Comparison of ENCODE assay signal across 2 cellular contexts in the genomic region with DNA sequence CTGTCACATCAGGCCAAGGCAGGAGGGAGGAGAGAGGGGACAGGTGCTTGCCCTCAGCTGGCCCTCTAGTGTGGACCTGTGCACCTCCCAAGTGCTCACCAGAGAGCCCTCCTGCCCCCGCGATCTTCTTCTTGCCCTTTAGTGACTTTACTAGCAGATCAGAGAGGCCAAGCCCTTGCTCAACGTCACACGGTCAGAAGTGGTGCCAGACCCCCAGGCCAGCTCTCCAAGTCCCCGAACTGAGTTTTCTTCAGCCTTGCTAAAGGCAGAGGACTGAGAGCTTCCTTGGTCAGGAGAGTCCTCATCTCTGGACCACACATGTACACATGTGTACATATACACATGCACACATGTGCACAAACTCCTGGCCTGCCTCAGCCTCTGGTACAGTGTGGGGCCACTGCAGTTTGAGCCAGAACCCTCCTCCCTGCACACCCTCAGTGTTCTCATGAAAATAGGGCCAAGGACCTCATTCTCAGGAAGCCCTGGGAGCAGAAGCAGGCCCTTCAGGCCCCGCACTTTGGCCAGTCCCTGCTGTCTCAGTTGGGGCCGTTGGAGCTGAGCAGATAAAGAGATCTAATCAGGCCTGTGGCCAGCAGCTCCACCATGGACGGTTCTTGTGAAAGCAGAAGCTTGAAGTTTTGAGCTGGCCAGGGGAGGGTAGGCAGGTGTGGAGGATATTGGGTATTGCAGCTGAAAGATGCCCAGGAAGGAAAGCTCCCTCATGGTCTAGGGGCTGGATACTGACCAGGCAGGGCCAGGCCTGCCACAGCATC.
A peak's percentile ranks its signal among the peaks of the same experiment; 100 is the strongest.
TF ChIP-seq lines count a peak whose summit lies in the region.

No MANE protein-coding gene starts in this region.

TF ChIP-seq in GM23338, 12 proteins besides CTCF, POLR2A, EP300 and RAD21 (continues in another document):
- TF ChIP-seq CREB1 (CRISPR knock-in tag; IDR thresholded peaks at IDR 0.05; ENCODE audit: low read depth): no peak
- no peak for TF ChIP-seq JUNB (IDR thresholded peaks at IDR 0.05; ENCODE audit: unreplicated experiment)
- TF ChIP-seq, protein P1, sequence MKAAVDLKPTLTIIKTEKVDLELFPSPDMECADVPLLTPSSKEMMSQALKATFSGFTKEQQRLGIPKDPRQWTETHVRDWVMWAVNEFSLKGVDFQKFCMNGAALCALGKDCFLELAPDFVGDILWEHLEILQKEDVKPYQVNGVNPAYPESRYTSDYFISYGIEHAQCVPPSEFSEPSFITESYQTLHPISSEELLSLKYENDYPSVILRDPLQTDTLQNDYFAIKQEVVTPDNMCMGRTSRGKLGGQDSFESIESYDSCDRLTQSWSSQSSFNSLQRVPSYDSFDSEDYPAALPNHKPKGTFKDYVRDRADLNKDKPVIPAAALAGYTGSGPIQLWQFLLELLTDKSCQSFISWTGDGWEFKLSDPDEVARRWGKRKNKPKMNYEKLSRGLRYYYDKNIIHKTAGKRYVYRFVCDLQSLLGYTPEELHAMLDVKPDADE (IDR thresholded peaks at IDR 0.05): no peak
- TF ChIP-seq, protein P2, sequence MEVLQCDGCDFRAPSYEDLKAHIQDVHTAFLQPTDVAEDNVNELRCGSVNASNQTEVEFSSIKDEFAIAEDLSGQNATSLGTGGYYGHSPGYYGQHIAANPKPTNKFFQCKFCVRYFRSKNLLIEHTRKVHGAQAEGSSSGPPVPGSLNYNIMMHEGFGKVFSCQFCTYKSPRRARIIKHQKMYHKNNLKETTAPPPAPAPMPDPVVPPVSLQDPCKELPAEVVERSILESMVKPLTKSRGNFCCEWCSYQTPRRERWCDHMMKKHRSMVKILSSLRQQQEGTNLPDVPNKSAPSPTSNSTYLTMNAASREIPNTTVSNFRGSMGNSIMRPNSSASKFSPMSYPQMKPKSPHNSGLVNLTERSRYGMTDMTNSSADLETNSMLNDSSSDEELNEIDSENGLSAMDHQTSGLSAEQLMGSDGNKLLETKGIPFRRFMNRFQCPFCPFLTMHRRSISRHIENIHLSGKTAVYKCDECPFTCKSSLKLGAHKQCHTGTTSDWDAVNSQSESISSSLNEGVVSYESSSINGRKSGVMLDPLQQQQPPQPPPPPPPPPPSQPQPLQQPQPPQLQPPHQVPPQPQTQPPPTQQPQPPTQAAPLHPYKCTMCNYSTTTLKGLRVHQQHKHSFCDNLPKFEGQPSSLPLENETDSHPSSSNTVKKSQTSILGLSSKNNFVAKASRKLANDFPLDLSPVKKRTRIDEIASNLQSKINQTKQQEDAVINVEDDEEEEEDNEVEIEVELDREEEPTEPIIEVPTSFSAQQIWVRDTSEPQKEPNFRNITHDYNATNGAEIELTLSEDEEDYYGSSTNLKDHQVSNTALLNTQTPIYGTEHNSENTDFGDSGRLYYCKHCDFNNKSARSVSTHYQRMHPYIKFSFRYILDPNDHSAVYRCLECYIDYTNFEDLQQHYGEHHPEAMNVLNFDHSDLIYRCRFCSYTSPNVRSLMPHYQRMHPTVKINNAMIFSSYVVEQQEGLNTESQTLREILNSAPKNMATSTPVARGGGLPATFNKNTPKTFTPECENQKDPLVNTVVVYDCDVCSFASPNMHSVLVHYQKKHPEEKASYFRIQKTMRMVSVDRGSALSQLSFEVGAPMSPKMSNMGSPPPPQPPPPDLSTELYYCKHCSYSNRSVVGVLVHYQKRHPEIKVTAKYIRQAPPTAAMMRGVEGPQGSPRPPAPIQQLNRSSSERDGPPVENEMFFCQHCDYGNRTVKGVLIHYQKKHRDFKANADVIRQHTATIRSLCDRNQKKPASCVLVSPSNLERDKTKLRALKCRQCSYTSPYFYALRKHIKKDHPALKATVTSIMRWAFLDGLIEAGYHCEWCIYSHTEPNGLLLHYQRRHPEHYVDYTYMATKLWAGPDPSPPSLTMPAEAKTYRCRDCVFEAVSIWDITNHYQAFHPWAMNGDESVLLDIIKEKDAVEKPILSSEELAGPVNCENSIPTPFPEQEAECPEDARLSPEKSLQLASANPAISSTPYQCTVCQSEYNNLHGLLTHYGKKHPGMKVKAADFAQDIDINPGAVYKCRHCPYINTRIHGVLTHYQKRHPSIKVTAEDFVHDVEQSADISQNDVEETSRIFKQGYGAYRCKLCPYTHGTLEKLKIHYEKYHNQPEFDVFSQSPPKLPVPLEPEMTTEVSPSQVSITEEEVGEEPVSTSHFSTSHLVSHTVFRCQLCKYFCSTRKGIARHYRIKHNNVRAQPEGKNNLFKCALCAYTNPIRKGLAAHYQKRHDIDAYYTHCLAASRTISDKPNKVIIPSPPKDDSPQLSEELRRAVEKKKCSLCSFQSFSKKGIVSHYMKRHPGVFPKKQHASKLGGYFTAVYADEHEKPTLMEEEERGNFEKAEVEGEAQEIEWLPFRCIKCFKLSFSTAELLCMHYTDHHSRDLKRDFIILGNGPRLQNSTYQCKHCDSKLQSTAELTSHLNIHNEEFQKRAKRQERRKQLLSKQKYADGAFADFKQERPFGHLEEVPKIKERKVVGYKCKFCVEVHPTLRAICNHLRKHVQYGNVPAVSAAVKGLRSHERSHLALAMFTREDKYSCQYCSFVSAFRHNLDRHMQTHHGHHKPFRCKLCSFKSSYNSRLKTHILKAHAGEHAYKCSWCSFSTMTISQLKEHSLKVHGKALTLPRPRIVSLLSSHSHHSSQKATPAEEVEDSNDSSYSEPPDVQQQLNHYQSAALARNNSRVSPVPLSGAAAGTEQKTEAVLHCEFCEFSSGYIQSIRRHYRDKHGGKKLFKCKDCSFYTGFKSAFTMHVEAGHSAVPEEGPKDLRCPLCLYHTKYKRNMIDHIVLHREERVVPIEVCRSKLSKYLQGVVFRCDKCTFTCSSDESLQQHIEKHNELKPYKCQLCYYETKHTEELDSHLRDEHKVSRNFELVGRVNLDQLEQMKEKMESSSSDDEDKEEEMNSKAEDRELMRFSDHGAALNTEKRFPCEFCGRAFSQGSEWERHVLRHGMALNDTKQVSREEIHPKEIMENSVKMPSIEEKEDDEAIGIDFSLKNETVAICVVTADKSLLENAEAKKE (CRISPR knock-in tag; IDR thresholded peaks at IDR 0.05): no peak
- TF ChIP-seq, protein P3, sequence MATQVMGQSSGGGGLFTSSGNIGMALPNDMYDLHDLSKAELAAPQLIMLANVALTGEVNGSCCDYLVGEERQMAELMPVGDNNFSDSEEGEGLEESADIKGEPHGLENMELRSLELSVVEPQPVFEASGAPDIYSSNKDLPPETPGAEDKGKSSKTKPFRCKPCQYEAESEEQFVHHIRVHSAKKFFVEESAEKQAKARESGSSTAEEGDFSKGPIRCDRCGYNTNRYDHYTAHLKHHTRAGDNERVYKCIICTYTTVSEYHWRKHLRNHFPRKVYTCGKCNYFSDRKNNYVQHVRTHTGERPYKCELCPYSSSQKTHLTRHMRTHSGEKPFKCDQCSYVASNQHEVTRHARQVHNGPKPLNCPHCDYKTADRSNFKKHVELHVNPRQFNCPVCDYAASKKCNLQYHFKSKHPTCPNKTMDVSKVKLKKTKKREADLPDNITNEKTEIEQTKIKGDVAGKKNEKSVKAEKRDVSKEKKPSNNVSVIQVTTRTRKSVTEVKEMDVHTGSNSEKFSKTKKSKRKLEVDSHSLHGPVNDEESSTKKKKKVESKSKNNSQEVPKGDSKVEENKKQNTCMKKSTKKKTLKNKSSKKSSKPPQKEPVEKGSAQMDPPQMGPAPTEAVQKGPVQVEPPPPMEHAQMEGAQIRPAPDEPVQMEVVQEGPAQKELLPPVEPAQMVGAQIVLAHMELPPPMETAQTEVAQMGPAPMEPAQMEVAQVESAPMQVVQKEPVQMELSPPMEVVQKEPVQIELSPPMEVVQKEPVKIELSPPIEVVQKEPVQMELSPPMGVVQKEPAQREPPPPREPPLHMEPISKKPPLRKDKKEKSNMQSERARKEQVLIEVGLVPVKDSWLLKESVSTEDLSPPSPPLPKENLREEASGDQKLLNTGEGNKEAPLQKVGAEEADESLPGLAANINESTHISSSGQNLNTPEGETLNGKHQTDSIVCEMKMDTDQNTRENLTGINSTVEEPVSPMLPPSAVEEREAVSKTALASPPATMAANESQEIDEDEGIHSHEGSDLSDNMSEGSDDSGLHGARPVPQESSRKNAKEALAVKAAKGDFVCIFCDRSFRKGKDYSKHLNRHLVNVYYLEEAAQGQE (IDR thresholded peaks at IDR 0.05; ENCODE audit: unreplicated experiment): no peak
- TF ChIP-seq EZH2phosphoT487 (IDR thresholded peaks at IDR 0.05; ENCODE audit: unreplicated experiment): no peak
- TF ChIP-seq STAT1 (IDR thresholded peaks at IDR 0.05; ENCODE audit: unreplicated experiment): no peak

TF ChIP-seq in K562, 482 proteins besides CTCF, POLR2A, EP300 and RAD21 (continues in another document):
- TF ChIP-seq ZNF644 (tag; IDR thresholded peaks at IDR 0.05; ENCODE audit: low read depth) (peak; percentile 80), RFX5 (IDR thresholded peaks at IDR 0.05; ENCODE audit: low read depth, low read length) (no peak), ZNF551 (CRISPR knock-in tag; IDR thresholded peaks at IDR 0.05) (no peak), PPARD (CRISPR knock-in tag; IDR thresholded peaks at IDR 0.05) (no peak), TEAD2 (tag; IDR thresholded peaks at IDR 0.05) (no peak), HMG20A (CRISPR knock-in tag; conservative IDR thresholded peaks at IDR 0.05) (no peak), ERF (CRISPR knock-in tag; IDR thresholded peaks at IDR 0.05) (0 out of 2 replicates have a peak, but pooled peaks have one; percentile 34), SETDB1 (IDR thresholded peaks at IDR 0.05; ENCODE audit: low read length) (no peak), ZNF174 (CRISPR knock-in tag; IDR thresholded peaks at IDR 0.05) (no peak), RBM15 (IDR thresholded peaks at IDR 0.05; ENCODE audit: insufficient read depth, low read length) (no peak), ZEB2 (IDR thresholded peaks at IDR 0.05) (no peak), ZNF274 (IDR thresholded peaks at IDR 0.05; ENCODE audit: borderline replicate concordance, low read depth, low read length) (no peak), RBM39 (optimal IDR thresholded peaks at IDR 0.05; ENCODE audit: low read depth, low read length) (peak; percentile 42), KDM5B (IDR thresholded peaks at IDR 0.05; ENCODE audit: insufficient replicate concordance, low read depth, low read length) (no peak), MEF2D (tag; conservative IDR thresholded peaks at IDR 0.05; ENCODE audit: low read depth) (no peak), RBM34 (IDR thresholded peaks at IDR 0.05; ENCODE audit: borderline replicate concordance, insufficient read depth, low read length) (no peak), MAZ (CRISPR knock-in tag; conservative IDR thresholded peaks at IDR 0.05 in 1 of 2, IDR thresholded peaks at IDR 0.05 in 1 of 2) (peak; percentile 45 to 67; a peak in 3 of 4 replicates), NR2F6 (CRISPR knock-in tag; IDR thresholded peaks at IDR 0.05) (no peak), EP400 (IDR thresholded peaks at IDR 0.05) (no peak), SAFB2 (IDR thresholded peaks at IDR 0.05; ENCODE audit: borderline replicate concordance, low read depth, low read length, severe bottlenecking) (no peak), ZNF584 (CRISPR knock-in tag; IDR thresholded peaks at IDR 0.05; ENCODE audit: low read depth) (no peak), PHB (CRISPR knock-in tag; IDR thresholded peaks at IDR 0.05) (no peak), BACH1 (tag; IDR thresholded peaks at IDR 0.05) (0 out of 2 replicates have a peak, but pooled peaks have one; percentile 36), ZNF408 (CRISPR knock-in tag; IDR thresholded peaks at IDR 0.05; ENCODE audit: low read depth) (no peak), RFX7 (CRISPR knock-in tag; IDR thresholded peaks at IDR 0.05) (no peak), ZNF121 (CRISPR knock-in tag; conservative IDR thresholded peaks at IDR 0.05) (no peak)
- TF ChIP-seq, protein P4, sequence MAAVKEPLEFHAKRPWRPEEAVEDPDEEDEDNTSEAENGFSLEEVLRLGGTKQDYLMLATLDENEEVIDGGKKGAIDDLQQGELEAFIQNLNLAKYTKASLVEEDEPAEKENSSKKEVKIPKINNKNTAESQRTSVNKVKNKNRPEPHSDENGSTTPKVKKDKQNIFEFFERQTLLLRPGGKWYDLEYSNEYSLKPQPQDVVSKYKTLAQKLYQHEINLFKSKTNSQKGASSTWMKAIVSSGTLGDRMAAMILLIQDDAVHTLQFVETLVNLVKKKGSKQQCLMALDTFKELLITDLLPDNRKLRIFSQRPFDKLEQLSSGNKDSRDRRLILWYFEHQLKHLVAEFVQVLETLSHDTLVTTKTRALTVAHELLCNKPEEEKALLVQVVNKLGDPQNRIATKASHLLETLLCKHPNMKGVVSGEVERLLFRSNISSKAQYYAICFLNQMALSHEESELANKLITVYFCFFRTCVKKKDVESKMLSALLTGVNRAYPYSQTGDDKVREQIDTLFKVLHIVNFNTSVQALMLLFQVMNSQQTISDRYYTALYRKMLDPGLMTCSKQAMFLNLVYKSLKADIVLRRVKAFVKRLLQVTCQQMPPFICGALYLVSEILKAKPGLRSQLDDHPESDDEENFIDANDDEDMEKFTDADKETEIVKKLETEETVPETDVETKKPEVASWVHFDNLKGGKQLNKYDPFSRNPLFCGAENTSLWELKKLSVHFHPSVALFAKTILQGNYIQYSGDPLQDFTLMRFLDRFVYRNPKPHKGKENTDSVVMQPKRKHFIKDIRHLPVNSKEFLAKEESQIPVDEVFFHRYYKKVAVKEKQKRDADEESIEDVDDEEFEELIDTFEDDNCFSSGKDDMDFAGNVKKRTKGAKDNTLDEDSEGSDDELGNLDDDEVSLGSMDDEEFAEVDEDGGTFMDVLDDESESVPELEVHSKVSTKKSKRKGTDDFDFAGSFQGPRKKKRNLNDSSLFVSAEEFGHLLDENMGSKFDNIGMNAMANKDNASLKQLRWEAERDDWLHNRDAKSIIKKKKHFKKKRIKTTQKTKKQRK (IDR thresholded peaks at IDR 0.05; ENCODE audit: borderline replicate concordance, low read depth, low read length): no peak
- TF ChIP-seq, protein P5, sequence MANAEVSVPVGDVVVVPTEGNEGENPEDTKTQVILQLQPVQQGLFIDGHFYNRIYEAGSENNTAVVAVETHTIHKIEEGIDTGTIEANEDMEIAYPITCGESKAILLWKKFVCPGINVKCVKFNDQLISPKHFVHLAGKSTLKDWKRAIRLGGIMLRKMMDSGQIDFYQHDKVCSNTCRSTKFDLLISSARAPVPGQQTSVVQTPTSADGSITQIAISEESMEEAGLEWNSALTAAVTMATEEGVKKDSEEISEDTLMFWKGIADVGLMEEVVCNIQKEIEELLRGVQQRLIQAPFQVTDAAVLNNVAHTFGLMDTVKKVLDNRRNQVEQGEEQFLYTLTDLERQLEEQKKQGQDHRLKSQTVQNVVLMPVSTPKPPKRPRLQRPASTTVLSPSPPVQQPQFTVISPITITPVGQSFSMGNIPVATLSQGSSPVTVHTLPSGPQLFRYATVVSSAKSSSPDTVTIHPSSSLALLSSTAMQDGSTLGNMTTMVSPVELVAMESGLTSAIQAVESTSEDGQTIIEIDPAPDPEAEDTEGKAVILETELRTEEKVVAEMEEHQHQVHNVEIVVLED (CRISPR knock-in tag; IDR thresholded peaks at IDR 0.05): peak; percentile 53; the same call in 1 of the 2 replicates
- TF ChIP-seq, protein P6, sequence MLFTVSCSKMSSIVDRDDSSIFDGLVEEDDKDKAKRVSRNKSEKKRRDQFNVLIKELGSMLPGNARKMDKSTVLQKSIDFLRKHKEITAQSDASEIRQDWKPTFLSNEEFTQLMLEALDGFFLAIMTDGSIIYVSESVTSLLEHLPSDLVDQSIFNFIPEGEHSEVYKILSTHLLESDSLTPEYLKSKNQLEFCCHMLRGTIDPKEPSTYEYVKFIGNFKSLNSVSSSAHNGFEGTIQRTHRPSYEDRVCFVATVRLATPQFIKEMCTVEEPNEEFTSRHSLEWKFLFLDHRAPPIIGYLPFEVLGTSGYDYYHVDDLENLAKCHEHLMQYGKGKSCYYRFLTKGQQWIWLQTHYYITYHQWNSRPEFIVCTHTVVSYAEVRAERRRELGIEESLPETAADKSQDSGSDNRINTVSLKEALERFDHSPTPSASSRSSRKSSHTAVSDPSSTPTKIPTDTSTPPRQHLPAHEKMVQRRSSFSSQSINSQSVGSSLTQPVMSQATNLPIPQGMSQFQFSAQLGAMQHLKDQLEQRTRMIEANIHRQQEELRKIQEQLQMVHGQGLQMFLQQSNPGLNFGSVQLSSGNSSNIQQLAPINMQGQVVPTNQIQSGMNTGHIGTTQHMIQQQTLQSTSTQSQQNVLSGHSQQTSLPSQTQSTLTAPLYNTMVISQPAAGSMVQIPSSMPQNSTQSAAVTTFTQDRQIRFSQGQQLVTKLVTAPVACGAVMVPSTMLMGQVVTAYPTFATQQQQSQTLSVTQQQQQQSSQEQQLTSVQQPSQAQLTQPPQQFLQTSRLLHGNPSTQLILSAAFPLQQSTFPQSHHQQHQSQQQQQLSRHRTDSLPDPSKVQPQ (CRISPR knock-in tag; IDR thresholded peaks at IDR 0.05; ENCODE audit: borderline replicate concordance): peak; percentile 37; the same call in 1 of the 2 replicates
